ENCODE assay signal across 9 cellular contexts in the genomic region with DNA sequence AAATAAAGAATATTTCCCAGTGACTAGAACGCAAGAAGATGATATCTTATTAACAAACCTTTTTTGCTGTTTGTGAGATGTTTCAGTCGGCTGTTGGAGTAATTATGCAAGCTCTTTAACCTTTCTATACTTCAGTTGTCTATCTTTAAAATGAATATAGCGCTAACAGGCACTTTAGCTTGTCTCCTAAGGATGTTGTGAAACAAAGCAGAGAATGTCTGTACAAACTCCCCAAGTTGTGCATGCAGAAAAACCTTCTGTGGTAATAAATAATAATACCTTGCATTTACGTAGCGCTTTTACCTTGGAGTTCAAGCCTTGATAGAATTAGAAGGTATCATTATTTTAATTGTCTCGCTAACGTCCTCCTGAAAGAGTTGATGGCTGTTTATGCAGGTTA. TPM values are rescaled to one million over a fixed set of nuclear protein-coding genes. Genes with fewer than 3 reads are reported as not detected.
DNase-seq lines count a peak whose midpoint lies in the region; ATAC-seq, FAIRE-seq and TF ChIP-seq lines count a peak whose summit lies in the region.
"Had no signal": no experiment of that assay in that cellular context is flagged by ENCODE, and none has a peak within 500 bp of the region (broad histone marks: within the 10 kb centered on the region; RNA-seq: fewer than 3 reads in every experiment).

No MANE protein-coding gene starts in this region.

- no peak for ATAC-seq in activated T-cell treated with anti-CD3 and anti-CD28 coated beads, Interleukin-2, amount 50 U/mL, for 4 hours
- ATAC-seq in lower lobe of right lung (no peak), GM21786 (IDR thresholded peaks at IDR 0.05; ENCODE audit: unreplicated experiment) (no peak)

- H3K27ac Mint-ChIP-seq in activated naive CD8-positive, alpha-beta T cell = peak overlapping the region; percentile 91

- FAIRE-seq in RCC 7860 (lab: Jason Lieb, UNC) = no peak

- no peak for TF ChIP-seq POLR2A in testis (IDR thresholded peaks at IDR 0.05)
- TF ChIP-seq POLR2A in erythroblast (IDR thresholded peaks at IDR 0.05; ENCODE audit: low read length) = no peak

- peaks cover 6% of the 10 kb centered on the region for H3K36me3 ChIP-seq in lower lobe of right lung
- no peaks in the 10 kb centered on the region for H3K36me3 ChIP-seq in testis (ENCODE audit: low read depth, missing control alignments)

- H3K27me3 Mint-ChIP-seq in activated T-cell treated with anti-CD3 and anti-CD28 coated beads, Interleukin-2, amount 50 U/mL, for 4 hours (ENCODE audit: low read depth) = no peaks in the 10 kb centered on the region
- no peaks in the 10 kb centered on the region for H3K27me3 Mint-ChIP-seq in activated naive CD8-positive, alpha-beta T cell

- peaks cover 25% of the 10 kb centered on the region for H3K4me1 Mint-ChIP-seq in activated T-cell treated with anti-CD3 and anti-CD28 coated beads, Interleukin-2, amount 50 U/mL, for 4 hours (ENCODE audit: low read depth)
- H3K4me1 Mint-ChIP-seq in activated naive CD8-positive, alpha-beta T cell (ENCODE audit: low read depth) = peaks cover 32% of the 10 kb centered on the region

- H3K4me3 ChIP-seq in lower lobe of right lung = peak overlapping the region; percentile 52
- peak overlapping the region; percentile 51 to 87 for H3K4me3 ChIP-seq in testis

- peak overlapping the region; percentile 98 for H3K27ac ChIP-seq in lower lobe of right lung
- H3K27ac ChIP-seq in testis = peak overlapping the region; percentile 76 to 99

- intact Hi-C loops in lower lobe of right lung (cut with DNase I) (no loop called here), testis (cut with DNase I; ENCODE audit: low total_unique reads) (no loop called here)

- TF ChIP-seq CTCF in lower lobe of right lung (IDR thresholded peaks at IDR 0.05) = no peak
- no peak for TF ChIP-seq CTCF in testis (IDR thresholded peaks at IDR 0.05)

- H3K27me3 ChIP-seq in lower lobe of right lung (ENCODE audit: low read depth) = no peaks in the 10 kb centered on the region
- no peaks in the 10 kb centered on the region for H3K27me3 ChIP-seq in testis

- peak overlapping the region; percentile 77 for H3K4me3 Mint-ChIP-seq in activated T-cell treated with anti-CD3 and anti-CD28 coated beads, Interleukin-2, amount 50 U/mL, for 4 hours
- peak overlapping the region; percentile 84 for H3K4me3 Mint-ChIP-seq in activated naive CD8-positive, alpha-beta T cell

- no peak for DNase-seq in activated T-cell treated with anti-CD3 and anti-CD28 coated beads, Interleukin-2, amount 50 U/mL, for 4 hours
- DNase-seq in activated T-cell treated with anti-CD3 and anti-CD28 coated beads for 4 hours = no peak
- no peak for DNase-seq in lower lobe of right lung
- DNase-seq in testis = no peak
- no peak for DNase-seq in erythroblast (lab: John Stamatoyannopoulos, UW)
- DNase-seq in RCC 7860 (ENCODE audit: low spot score) = no peak
- DNase-seq: NCI-H1436 had no signal

- H3K36me3 Mint-ChIP-seq in activated T-cell treated with anti-CD3 and anti-CD28 coated beads, Interleukin-2, amount 50 U/mL, for 4 hours (ENCODE audit: insufficient read depth) = peaks cover 4% of the 10 kb centered on the region
- H3K36me3 Mint-ChIP-seq in activated naive CD8-positive, alpha-beta T cell = peaks cover 3% of the 10 kb centered on the region

- WGBS in testis, 2 donors = 40 to 52% methylated on average over 7 of the region's 7 CpGs

- peaks cover 26% of the 10 kb centered on the region for H3K4me1 ChIP-seq in lower lobe of right lung
- peaks cover 16% of the 10 kb centered on the region for H3K4me1 ChIP-seq in testis

- H3K9me3 ChIP-seq in lower lobe of right lung = no peaks in the 10 kb centered on the region
- no peaks in the 10 kb centered on the region for H3K9me3 ChIP-seq in testis

- no peaks in the 10 kb centered on the region for H3K9me3 Mint-ChIP-seq in activated T-cell treated with anti-CD3 and anti-CD28 coated beads, Interleukin-2, amount 50 U/mL, for 4 hours
- no peaks in the 10 kb centered on the region for H3K9me3 Mint-ChIP-seq in activated naive CD8-positive, alpha-beta T cell (ENCODE audit: low read depth)

RNA-seq across cellular contexts. Expression of gene KDM2A, which starts 1.9 kb away (rescaled TPM):
- total RNA-seq in activated T-cell treated with anti-CD3 and anti-CD28 coated beads, Interleukin-2, amount 50 U/mL, for 4 hours = 100 to 1,000 TPM in 2 of 3 donors, 10 to 100 TPM in 1; 94.2 to 114 (median 104) TPM
- 80.5 TPM for total RNA-seq in lower lobe of right lung
- total RNA-seq in testis = 100 to 1,000 TPM; 142 to 169 TPM
- 106 TPM for polyA plus RNA-seq in testis (ENCODE audit: insufficient read depth, low read depth, low replicate concordance)
